ENCODE assay signal across 19 cellular contexts in the genomic region with DNA sequence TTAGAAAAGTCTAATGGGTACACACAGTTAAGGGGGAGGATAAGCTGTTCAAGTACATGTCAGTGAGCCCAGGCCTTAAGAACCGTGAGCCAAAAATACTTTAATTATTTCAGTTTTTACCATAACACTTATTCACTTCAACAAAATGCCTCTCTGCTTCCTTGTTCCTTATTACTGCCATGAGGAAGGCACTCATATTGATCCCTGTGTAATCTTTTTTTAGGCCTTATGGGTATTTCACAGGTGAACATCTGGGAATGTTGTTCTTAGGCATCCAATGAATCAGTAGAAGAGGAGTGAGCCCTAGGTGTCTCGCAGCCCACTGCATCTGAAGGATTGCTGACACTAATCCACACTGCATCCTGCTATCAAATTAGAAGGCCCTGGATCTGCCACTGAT. TPM values are rescaled to one million over a fixed set of nuclear protein-coding genes. Genes with fewer than 3 reads are reported as not detected.
DNase-seq lines count a peak whose midpoint lies in the region; ATAC-seq and TF ChIP-seq lines count a peak whose summit lies in the region.
"Had no signal": no experiment of that assay in that cellular context is flagged by ENCODE, and none has a peak within 500 bp of the region (broad histone marks: within the 10 kb centered on the region; RNA-seq: fewer than 3 reads in every experiment).

No MANE protein-coding gene starts in this region.

- H3K9me3 ChIP-seq in colonic mucosa (no peaks in the 10 kb centered on the region), mucosa of descending colon (no peaks in the 10 kb centered on the region)
- H3K9me3 ChIP-seq: BLaER1 had no signal

- peak; percentile 70 for ATAC-seq in mucosa of descending colon
- ATAC-seq: CD8-positive, alpha-beta T cell; GM12878; GM23338; HCT116 had no signal

- H3K9ac ChIP-seq in colonic mucosa (ENCODE audit: low read depth in 2 of 2, low read length in 2 of 2): no peak overlapping the region
- H3K9ac ChIP-seq: BLaER1 had no signal

- intact Hi-C loops in colonic mucosa (cut with DNase I) (no loop called here), mucosa of descending colon (cut with DNase I, micrococcal nuclease) (no loop called here), head of caudate nucleus (cut with DNase I) (no loop called here), cardiac septum (cut with DNase I) (no loop called here)

- H3K36me3 ChIP-seq in colonic mucosa (no peaks in the 10 kb centered on the region), mucosa of descending colon (ENCODE audit: low read depth) (no peaks in the 10 kb centered on the region)
- H3K36me3 ChIP-seq: BLaER1 had no signal

- H3K27ac ChIP-seq in colonic mucosa: peak overlapping the region; percentile 68
- H3K27ac ChIP-seq: 22Rv1, BLaER1, C4-2B had no signal

- H3K4me1 ChIP-seq in colonic mucosa (no peaks in the 10 kb centered on the region), mucosa of descending colon (ENCODE audit: low read depth) (peaks cover 14% of the 10 kb centered on the region)

- H3K27me3 ChIP-seq in colonic mucosa: no peaks in the 10 kb centered on the region
- H3K27me3 ChIP-seq: BLaER1 had no signal

- DNase-seq in NCI-H82 (lab: John Stamatoyannopoulos, UW): peak; percentile 43
- DNase-seq in NCI-H82 treated with DMSO at 0.1 percent for 48 hours (lab: John Stamatoyannopoulos, UW; ENCODE audit: unreplicated experiment): no peak
- no peak for DNase-seq in colonic mucosa
- DNase-seq in mucosa of descending colon: no peak
- DNase-seq in hippocampal formation (lab: John Stamatoyannopoulos, UW): no peak
- DNase-seq in head of caudate nucleus: no peak
- no peak for DNase-seq in cardiac septum (ENCODE audit: low spot score)
- DNase-seq: CD4-positive, CD25-positive, alpha-beta regulatory T cell; CD8-positive, alpha-beta T cell; DMS 273 treated with DMSO at 0.1 percent for 48 hours; EL; GDM1; H9 had no signal

- no peak for TF ChIP-seq CTCF in colonic mucosa (IDR thresholded peaks at IDR 0.05)
- no peak for TF ChIP-seq CTCF in mucosa of descending colon (IDR thresholded peaks at IDR 0.05)

- H3K4me3 ChIP-seq in colonic mucosa (no peak overlapping the region), mucosa of descending colon (no peak overlapping the region)
- H3K4me3 ChIP-seq: BLaER1, GM12878, GM23338 had no signal

RNA-seq across cellular contexts. Expression of gene DMAC1, which starts 13.5 kb away (rescaled TPM):
- total RNA-seq in colonic mucosa (10 to 100 TPM; 62.3 to 98.8 TPM), mucosa of descending colon (10 to 100 TPM; 49.3 to 89.3 (median 73.8) TPM), cardiac septum (99.8 TPM)
